Comparison of ENCODE assay signal across 14 cellular contexts in genomic region chr10:60818134-60818770, GRCh38. TPM values are rescaled to one million over a fixed set of nuclear protein-coding genes. Genes with fewer than 3 reads are reported as not detected.
DNase-seq lines count a peak whose midpoint lies in the region; ATAC-seq and TF ChIP-seq lines count a peak whose summit lies in the region.
"Had no signal": no experiment of that assay in that cellular context is flagged by ENCODE, and none has a peak within 500 bp of the region (broad histone marks: within the 10 kb centered on the region; RNA-seq: fewer than 3 reads in every experiment).

No MANE protein-coding gene starts in this region.

- TF ChIP-seq EP300 in stomach (IDR thresholded peaks at IDR 0.05), result no peak

- H3K27me3 Mint-ChIP-seq in activated CD8-positive, alpha-beta T cell treated with anti-CD3 and anti-CD28 coated beads for 36 hours, result no peaks in the 10 kb centered on the region
- H3K27me3 Mint-ChIP-seq: activated B cell treated with CpG ODN at 0.5 μM for 24 hours; activated naive CD4-positive, alpha-beta T cell treated with anti-CD3 and anti-CD28 coated beads, Interleukin-2, amount 50 U/mL, for 24 hours had no signal

- no peak overlapping the region for H3K27ac Mint-ChIP-seq in activated CD8-positive, alpha-beta T cell treated with anti-CD3 and anti-CD28 coated beads for 36 hours
- H3K27ac Mint-ChIP-seq: activated B cell treated with CpG ODN at 0.5 μM for 24 hours; activated naive CD4-positive, alpha-beta T cell treated with anti-CD3 and anti-CD28 coated beads, Interleukin-2, amount 50 U/mL, for 24 hours had no signal

- TF ChIP-seq CTCF in fibroblast of villous mesenchyme (IDR thresholded peaks at IDR 0.05; ENCODE audit: insufficient read depth, low read depth, low read length), result no peak
- no peak for TF ChIP-seq CTCF in stomach (IDR thresholded peaks at IDR 0.05)
- TF ChIP-seq CTCF in activated CD8-positive, alpha-beta T cell treated with anti-CD3 and anti-CD28 coated beads for 36 hours (IDR thresholded peaks at IDR 0.05), result no peak

- no peak for TF ChIP-seq POLR2A in stomach (IDR thresholded peaks at IDR 0.05)

- no peaks in the 10 kb centered on the region for H3K27me3 ChIP-seq in stomach
- H3K27me3 ChIP-seq: tibial nerve had no signal

- H3K4me3 ChIP-seq in fibroblast of villous mesenchyme (ENCODE audit: low read depth, low read length) (no peak overlapping the region), stomach (no peak overlapping the region)
- H3K4me3 ChIP-seq: tibial nerve had no signal

- no peaks in the 10 kb centered on the region for H3K36me3 ChIP-seq in stomach
- H3K36me3 ChIP-seq: tibial nerve had no signal

- no peaks in the 10 kb centered on the region for H3K4me1 Mint-ChIP-seq in activated CD8-positive, alpha-beta T cell treated with anti-CD3 and anti-CD28 coated beads for 36 hours (ENCODE audit: low read depth)
- H3K4me1 Mint-ChIP-seq: activated naive CD4-positive, alpha-beta T cell treated with anti-CD3 and anti-CD28 coated beads, Interleukin-2, amount 50 U/mL, for 24 hours had no signal

- intact Hi-C loops in stomach (cut with DNase I; ENCODE audit: low total_unique reads), result loop anchor here (5.0 kb wide), 1 partner anchor 464 kb away; no protein-coding TSS in a partner anchor
- intact Hi-C loops in activated CD8-positive, alpha-beta T cell treated with anti-CD3 and anti-CD28 coated beads for 36 hours (cut with micrococcal nuclease), result loop anchor here (5.0 kb wide), 1 partner anchor 464 kb away; no protein-coding TSS in a partner anchor

- no peak overlapping the region for H3K4me3 Mint-ChIP-seq in activated CD8-positive, alpha-beta T cell treated with anti-CD3 and anti-CD28 coated beads for 36 hours
- H3K4me3 Mint-ChIP-seq: activated B cell treated with CpG ODN at 0.5 μM for 24 hours; activated naive CD4-positive, alpha-beta T cell treated with anti-CD3 and anti-CD28 coated beads, Interleukin-2, amount 50 U/mL, for 24 hours had no signal

- CTCF ChIA-PET in activated CD8-positive, alpha-beta T cell treated with anti-CD3 and anti-CD28 coated beads for 36 hours (lab: Charles Lee), result interaction anchor here (1.0 to 2.1 kb wide), 3 partner anchors 23 to 322 kb away, joined by 3 to 9 read pairs (median 3); no protein-coding TSS in a partner anchor

- H3K9me3 ChIP-seq in stomach, result no peaks in the 10 kb centered on the region
- H3K9me3 ChIP-seq: tibial nerve had no signal

- peaks cover 0 to 29% (median 16%) of the 10 kb centered on the region in 4 donors for H3K4me1 ChIP-seq in stomach
- H3K4me1 ChIP-seq: parathyroid adenoma had no signal

- H3K27ac ChIP-seq in stomach, result peak overlapping the region in 3 of 5 donors; percentile 37 to 64 (median 59)
- H3K27ac ChIP-seq: parathyroid adenoma had no signal

- DNase-seq in GM04503 (ENCODE audit: low read depth) (peak; percentile 74), amniotic epithelial cell (ENCODE audit: low read depth) (peak; percentile 90), fibroblast of villous mesenchyme (ENCODE audit: low read depth) (peak; percentile 99), stomach (no peak), NOMO-1 (lab: John Stamatoyannopoulos, UW; ENCODE audit: unreplicated experiment in 2 of 2) (no peak)
- no peak for DNase-seq in activated CD8-positive, alpha-beta T cell treated with anti-CD3 and anti-CD28 coated beads for 36 hours
- no peak for DNase-seq in activated CD8-positive, alpha-beta memory T cell treated with anti-CD3 and anti-CD28 coated beads, Interleukin-2, amount 50 U/mL, for 4 hours
- DNase-seq: activated B cell treated with CpG ODN at 0.5 μM for 24 hours; NCI-H1105 treated with DMSO at 0.1 percent for 48 hours; stimulated activated CD4-positive, alpha-beta T cell treated with anti-CD3 and anti-CD28 coated beads, Interleukin-15, amount 100 ng/mL, for 24 hours had no signal

- H3K9me3 Mint-ChIP-seq in activated CD8-positive, alpha-beta T cell treated with anti-CD3 and anti-CD28 coated beads for 36 hours, result no peaks in the 10 kb centered on the region
- H3K9me3 Mint-ChIP-seq: activated B cell treated with CpG ODN at 0.5 μM for 24 hours; activated naive CD4-positive, alpha-beta T cell treated with anti-CD3 and anti-CD28 coated beads, Interleukin-2, amount 50 U/mL, for 24 hours had no signal

- H3K36me3 Mint-ChIP-seq in activated CD8-positive, alpha-beta T cell treated with anti-CD3 and anti-CD28 coated beads for 36 hours (ENCODE audit: low read depth), result no peaks in the 10 kb centered on the region
- H3K36me3 Mint-ChIP-seq: activated naive CD4-positive, alpha-beta T cell treated with anti-CD3 and anti-CD28 coated beads, Interleukin-2, amount 50 U/mL, for 24 hours had no signal

- ATAC-seq in activated CD8-positive, alpha-beta T cell treated with anti-CD3 and anti-CD28 coated beads for 36 hours, result no peak
- ATAC-seq: esophagus mucosa had no signal

- WGBS in stomach, 5 donors, result 50 to 71% (median 61%) methylated on average over 3 of the region's 3 CpGs

- POLR2A ChIA-PET in activated CD8-positive, alpha-beta T cell treated with anti-CD3 and anti-CD28 coated beads for 36 hours (lab: Charles Lee), result no interaction called here

RNA-seq across cellular contexts. Expression of gene CDK1, which starts 40.0 kb away (rescaled TPM):
- total RNA-seq in fibroblast of villous mesenchyme, result 20.0 and 49.2 TPM in 2 replicates
- 10 to 100 TPM in 1 of 5 donors, 1 to 10 TPM in 4; 1.8 to 33.2 (median 2.6) TPM for total RNA-seq in stomach
- polyA plus RNA-seq in stomach, result 10 to 100 TPM in 2 of 3 donors, 1 to 10 TPM in 1; 6.0 to 17.2 (median 13.6) TPM
- total RNA-seq in activated CD8-positive, alpha-beta T cell treated with anti-CD3 and anti-CD28 coated beads for 36 hours, result 100 to 1,000 TPM; 108 to 112 TPM

Comparison
In these comparisons a context has a peak if more than half of its experiments do, and no peak if none do; other contexts are left out.
1. DNase-seq: peak in GM04503 (single experiment), amniotic epithelial cell (single experiment) and fibroblast of villous mesenchyme (single experiment); none in stomach (single experiment), activated CD8-positive, alpha-beta T cell treated with anti-CD3 and anti-CD28 coated beads for 36 hours (single experiment), NOMO-1 (0 of 2) and activated CD8-positive, alpha-beta memory T cell treated with anti-CD3 and anti-CD28 coated beads, Interleukin-2, amount 50 U/mL, for 4 hours (single experiment).